In genomic region chr19:6903446-6903845, GRCh38 we compare ENCODE assay signal across 41 cellular contexts. TPM values are rescaled to one million over a fixed set of nuclear protein-coding genes. Genes with fewer than 3 reads are reported as not detected.
"Had no signal": no experiment of that assay in that cellular context is flagged by ENCODE, and none has a peak within 500 bp of the region (broad histone marks: within the 10 kb centered on the region; RNA-seq: fewer than 3 reads in every experiment).

No MANE protein-coding gene starts in this region.

- H3K4me1 ChIP-seq: adrenal gland, ascending aorta, body of pancreas, breast epithelium had no signal

- H3K4me3 Mint-ChIP-seq: activated naive CD4-positive, alpha-beta T cell treated with anti-CD3 and anti-CD28 coated beads for 36 hours; activated naive CD4-positive, alpha-beta T cell treated with anti-CD3 and anti-CD28 coated beads, Interleukin-2, amount 10 ng/mL, durations not matched to agents 7 days and 5 days; activated naive CD4-positive, alpha-beta T cell treated with anti-CD3 and anti-CD28 coated beads, Interleukin-2, amount 50 U/mL, for 24 hours; activated naive CD8-positive, alpha-beta T cell; activated naive CD8-positive, alpha-beta T cell treated with anti-CD3 and anti-CD28 coated beads for 36 hours; activated naive CD8-positive, alpha-beta T cell treated with anti-CD3 and anti-CD28 coated beads, Interleukin-2, amount 10 ng/mL, durations not matched to agents 7 days and 5 days; activated naive CD8-positive, alpha-beta T cell treated with anti-CD3 and anti-CD28 coated beads, Interleukin-2, amount 50 U/mL, for 24 hours; activated T-cell treated with anti-CD3 and anti-CD28 coated beads, Interleukin-2, amount 50 U/mL, for 24 hours; activated T-cell treated with anti-CD3 and anti-CD28 coated beads, Interleukin-2, amount 50 U/mL, for 4 hours; activated T-cell treated with anti-CD3 and anti-CD28 coated beads, Interleukin-2, amount 50 U/mL, for 72 hours; activated T-helper 1 cell treated with anti-CD3 and anti-CD28 coated beads, Interleukin-12 subunit alpha, Interleukin-12 subunit beta, Interleukin-2, Interleukin-4 antibody, amounts not matched to agents 30 ng/mL and 10 ng/mL and 1 ng/mL, durations not matched to agents 14 hours and 24 hours and 36 hours; brain; central memory CD8-positive, alpha-beta T cell had no signal

- H3K36me3 Mint-ChIP-seq: brain had no signal

- H3K36me3 ChIP-seq: adrenal gland, ascending aorta, brain microvascular endothelial cell, breast epithelium, cardiac muscle cell had no signal

- H3K4me3 ChIP-seq: adrenal gland, ascending aorta, body of pancreas, breast epithelium, cardiac muscle cell had no signal

- H3K27me3 ChIP-seq: adrenal gland, ascending aorta, body of pancreas, brain microvascular endothelial cell, cardiac muscle cell had no signal

- ATAC-seq: activated naive CD4-positive, alpha-beta T cell treated with anti-CD3 and anti-CD28 coated beads, Interleukin-2, amount 50 U/mL, for 72 hours; activated naive CD8-positive, alpha-beta T cell treated with anti-CD3 and anti-CD28 coated beads, Interleukin-2, amount 50 U/mL, for 24 hours; activated T-cell treated with anti-CD3 and anti-CD28 coated beads, Interleukin-2, amount 50 U/mL, for 4 hours; activated T-cell treated with anti-CD3 and anti-CD28 coated beads, Interleukin-2, amount 50 U/mL, for 72 hours; body of pancreas had no signal

- H3K27me3 Mint-ChIP-seq: activated naive CD4-positive, alpha-beta T cell treated with anti-CD3 and anti-CD28 coated beads, Interleukin-2, amount 10 ng/mL, durations not matched to agents 7 days and 5 days; activated naive CD4-positive, alpha-beta T cell treated with anti-CD3 and anti-CD28 coated beads, Interleukin-2, amount 50 U/mL, for 24 hours; activated naive CD8-positive, alpha-beta T cell; activated naive CD8-positive, alpha-beta T cell treated with anti-CD3 and anti-CD28 coated beads for 36 hours; activated naive CD8-positive, alpha-beta T cell treated with anti-CD3 and anti-CD28 coated beads, Interleukin-2, amount 10 ng/mL, durations not matched to agents 7 days and 5 days; activated naive CD8-positive, alpha-beta T cell treated with anti-CD3 and anti-CD28 coated beads, Interleukin-2, amount 50 U/mL, for 24 hours; activated T-cell treated with anti-CD3 and anti-CD28 coated beads, Interleukin-2, amount 50 U/mL, for 24 hours; central memory CD8-positive, alpha-beta T cell had no signal

- H3K27ac ChIP-seq: adrenal gland, ascending aorta, body of pancreas, brain microvascular endothelial cell, breast epithelium, cardiac muscle cell had no signal

- FAIRE-seq: astrocyte, bronchial epithelial cell had no signal

- H3K4me1 Mint-ChIP-seq: activated naive CD4-positive, alpha-beta T cell treated with anti-CD3 and anti-CD28 coated beads, Interleukin-2, amount 10 ng/mL, durations not matched to agents 7 days and 5 days; activated naive CD8-positive, alpha-beta T cell treated with anti-CD3 and anti-CD28 coated beads for 36 hours; activated naive CD8-positive, alpha-beta T cell treated with anti-CD3 and anti-CD28 coated beads, Interleukin-2, amount 10 ng/mL, durations not matched to agents 7 days and 5 days; activated naive CD8-positive, alpha-beta T cell treated with anti-CD3 and anti-CD28 coated beads, Interleukin-2, amount 50 U/mL, for 24 hours; brain; central memory CD8-positive, alpha-beta T cell had no signal

- H3K27ac Mint-ChIP-seq: activated naive CD4-positive, alpha-beta T cell treated with anti-CD3 and anti-CD28 coated beads for 36 hours; activated naive CD4-positive, alpha-beta T cell treated with anti-CD3 and anti-CD28 coated beads, Interleukin-2, amount 10 ng/mL, durations not matched to agents 7 days and 5 days; activated naive CD4-positive, alpha-beta T cell treated with anti-CD3 and anti-CD28 coated beads, Interleukin-2, amount 50 U/mL, for 24 hours; activated naive CD4-positive, alpha-beta T cell treated with anti-CD3 and anti-CD28 coated beads, Interleukin-2, amount 50 U/mL, for 72 hours; activated naive CD8-positive, alpha-beta T cell; activated naive CD8-positive, alpha-beta T cell treated with anti-CD3 and anti-CD28 coated beads for 36 hours; activated naive CD8-positive, alpha-beta T cell treated with anti-CD3 and anti-CD28 coated beads, Interleukin-2, amount 10 ng/mL, durations not matched to agents 7 days and 5 days; activated naive CD8-positive, alpha-beta T cell treated with anti-CD3 and anti-CD28 coated beads, Interleukin-2, amount 50 U/mL, for 24 hours; activated T-cell treated with anti-CD3 and anti-CD28 coated beads, Interleukin-2, amount 50 U/mL, for 24 hours; activated T-cell treated with anti-CD3 and anti-CD28 coated beads, Interleukin-2, amount 50 U/mL, for 72 hours; activated T-helper 1 cell treated with anti-CD3 and anti-CD28 coated beads, Interleukin-12 subunit alpha, Interleukin-12 subunit beta, Interleukin-2, Interleukin-4 antibody, amounts not matched to agents 30 ng/mL and 10 ng/mL and 1 ng/mL, durations not matched to agents 14 hours and 24 hours and 36 hours; activated T-helper 2 cell treated with anti-CD3 and anti-CD28 coated beads, Interferon-gamma antibody, Interleukin-2, Interleukin-4, amounts not matched to agents 10 μg/mL and 5 μg/mL and 100 μg/mL, durations not matched to agents 14 hours and 24 hours and 36 hours; brain had no signal

- DNase-seq: activated effector memory CD4-positive, alpha-beta T cell treated with anti-CD3 and anti-CD28 coated beads, Interleukin-2, amount 50 U/mL, for 16 hours; activated effector memory CD4-positive, alpha-beta T cell treated with Interleukin-2 at 50 U/mL for 16 hours; activated gamma-delta T cell; activated gamma-delta T cell treated with Interleukin-2 at 50 U/mL for 16 hours; activated naive CD4-positive, alpha-beta T cell; activated naive CD4-positive, alpha-beta T cell treated with anti-CD3 and anti-CD28 coated beads for 36 hours; activated naive CD4-positive, alpha-beta T cell treated with anti-CD3 and anti-CD28 coated beads, Interleukin-2, amount 10 ng/mL, durations not matched to agents 7 days and 5 days; activated naive CD4-positive, alpha-beta T cell treated with anti-CD3 and anti-CD28 coated beads, Interleukin-2, amount 50 U/mL, for 16 hours; activated naive CD4-positive, alpha-beta T cell treated with Interleukin-2 at 50 U/mL for 16 hours; activated naive CD8-positive, alpha-beta T cell treated with anti-CD3 and anti-CD28 coated beads for 36 hours; activated naive CD8-positive, alpha-beta T cell treated with anti-CD3 and anti-CD28 coated beads, Interleukin-2, amount 10 ng/mL, durations not matched to agents 7 days and 5 days; activated naive CD8-positive, alpha-beta T cell treated with anti-CD3 and anti-CD28 coated beads, Interleukin-2, amount 50 U/mL, for 24 hours; activated T-cell treated with anti-CD3 and anti-CD28 coated beads, Interleukin-2, amount 50 U/mL, for 1 hour; activated T-cell treated with anti-CD3 and anti-CD28 coated beads, Interleukin-2, amount 50 U/mL, for 24 hours; activated T-cell treated with anti-CD3 and anti-CD28 coated beads, Interleukin-2, amount 50 U/mL, for 4 hours; activated T-cell treated with anti-CD3 and anti-CD28 coated beads, Interleukin-2, amount 50 U/mL, for 48 hours; activated T-cell treated with anti-CD3 and anti-CD28 coated beads, Interleukin-2, amount 50 U/mL, for 72 hours; adrenal gland; amniotic stem cell; amygdala; anterior cingulate cortex; aorta; body of pancreas; brain microvascular endothelial cell; caudate nucleus; central memory CD4-positive, alpha-beta T cell; cerebellar nuclear complex had no signal

RNA-seq across cellular contexts. Expression of gene ADGRE1, which starts 16.1 kb away (rescaled TPM):
- total RNA-seq: ascending aorta, astrocyte, bronchial epithelial cell, cardiac muscle cell, cerebellum, chondrocyte had no signal
- polyA plus RNA-seq: cardiac muscle cell had no signal
